Comparison of ENCODE assay signal across 19 cellular contexts in genomic region chr7:32145911-32146310, GRCh38.
"Had no signal": no experiment of that assay in that cellular context is flagged by ENCODE, and none has a peak within 500 bp of the region (broad histone marks: within the 10 kb centered on the region; RNA-seq: fewer than 3 reads in every experiment).

No MANE protein-coding gene starts in this region.

- H3K27ac Mint-ChIP-seq: naive thymus-derived CD8-positive, alpha-beta T cell; stimulated activated memory B cell treated with anti-CD40 and anti-IgM and Interleukin-4, amounts not matched to agents 10 μg/mL and 1 μg/mL and 100 μg/mL, for 72 hours; stimulated activated naive CD8-positive, alpha-beta T cell treated with anti-CD3 and anti-CD28 coated beads, Interleukin-15, Interleukin-2, amounts not matched to agents 100 ng/mL and 50 ng/mL, for 24 hours had no signal

- DNase-seq: colonic mucosa; effector CD4-positive, alpha-beta T cell; foreskin melanocyte; heart left ventricle; hippocampal formation; mammary epithelial cell; mucosa of descending colon; naive thymus-derived CD8-positive, alpha-beta T cell; psoas muscle; retina; spleen; stimulated activated CD4-positive, alpha-beta T cell treated with anti-CD3 and anti-CD28 coated beads, Interleukin-15, amount 100 ng/mL, for 24 hours; stimulated activated CD4-positive, alpha-beta T cell treated with anti-CD3 and anti-CD28 coated beads, Interleukin-1b, Interleukin-23, amount 100 ng/mL, for 48 hours; stimulated activated CD4-positive, alpha-beta T cell treated with anti-CD3 and anti-CD28 coated beads, Interleukin-4, amount 100 ng/mL, for 24 hours; testis; upper lobe of right lung had no signal

- H3K27me3 Mint-ChIP-seq: stimulated activated memory B cell treated with anti-CD40 and anti-IgM and Interleukin-4, amounts not matched to agents 10 μg/mL and 1 μg/mL and 100 μg/mL, for 72 hours; stimulated activated naive CD8-positive, alpha-beta T cell treated with anti-CD3 and anti-CD28 coated beads, Interleukin-15, Interleukin-2, amounts not matched to agents 100 ng/mL and 50 ng/mL, for 24 hours had no signal

- H3K9me3 Mint-ChIP-seq: stimulated activated memory B cell treated with anti-CD40 and anti-IgM and Interleukin-4, amounts not matched to agents 10 μg/mL and 1 μg/mL and 100 μg/mL, for 72 hours; stimulated activated naive CD8-positive, alpha-beta T cell treated with anti-CD3 and anti-CD28 coated beads, Interleukin-15, Interleukin-2, amounts not matched to agents 100 ng/mL and 50 ng/mL, for 24 hours had no signal

- H3K4me1 Mint-ChIP-seq: naive thymus-derived CD8-positive, alpha-beta T cell; stimulated activated memory B cell treated with anti-CD40 and anti-IgM and Interleukin-4, amounts not matched to agents 10 μg/mL and 1 μg/mL and 100 μg/mL, for 72 hours had no signal

- ATAC-seq: heart left ventricle; mucosa of descending colon; naive thymus-derived CD8-positive, alpha-beta T cell; psoas muscle; sciatic nerve; stimulated activated memory B cell treated with anti-CD40 and anti-IgM and Interleukin-4, amounts not matched to agents 10 μg/mL and 1 μg/mL and 100 μg/mL, for 72 hours; upper lobe of right lung had no signal

- H3K4me3 Mint-ChIP-seq: naive thymus-derived CD8-positive, alpha-beta T cell; stimulated activated memory B cell treated with anti-CD40 and anti-IgM and Interleukin-4, amounts not matched to agents 10 μg/mL and 1 μg/mL and 100 μg/mL, for 72 hours; stimulated activated naive CD8-positive, alpha-beta T cell treated with anti-CD3 and anti-CD28 coated beads, Interleukin-15, Interleukin-2, amounts not matched to agents 100 ng/mL and 50 ng/mL, for 24 hours had no signal
